ENCODE assay signal across 1 cellular context in genomic region chr1:202692959-202693555, GRCh38.
A peak's percentile ranks its signal among the peaks of the same experiment; 100 is the strongest.
TF ChIP-seq lines count a peak whose summit lies in the region.

No MANE protein-coding gene starts in this region.

TF ChIP-seq in HepG2, 621 proteins besides CTCF, POLR2A, EP300 and RAD21 (continued from another document and continues in another):
- TF ChIP-seq, protein P1, sequence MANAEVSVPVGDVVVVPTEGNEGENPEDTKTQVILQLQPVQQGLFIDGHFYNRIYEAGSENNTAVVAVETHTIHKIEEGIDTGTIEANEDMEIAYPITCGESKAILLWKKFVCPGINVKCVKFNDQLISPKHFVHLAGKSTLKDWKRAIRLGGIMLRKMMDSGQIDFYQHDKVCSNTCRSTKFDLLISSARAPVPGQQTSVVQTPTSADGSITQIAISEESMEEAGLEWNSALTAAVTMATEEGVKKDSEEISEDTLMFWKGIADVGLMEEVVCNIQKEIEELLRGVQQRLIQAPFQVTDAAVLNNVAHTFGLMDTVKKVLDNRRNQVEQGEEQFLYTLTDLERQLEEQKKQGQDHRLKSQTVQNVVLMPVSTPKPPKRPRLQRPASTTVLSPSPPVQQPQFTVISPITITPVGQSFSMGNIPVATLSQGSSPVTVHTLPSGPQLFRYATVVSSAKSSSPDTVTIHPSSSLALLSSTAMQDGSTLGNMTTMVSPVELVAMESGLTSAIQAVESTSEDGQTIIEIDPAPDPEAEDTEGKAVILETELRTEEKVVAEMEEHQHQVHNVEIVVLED (CRISPR knock-in tag; IDR thresholded peaks at IDR 0.05; ENCODE audit: borderline replicate concordance) = no peak
- TF ChIP-seq ZNF296 (CRISPR knock-in tag; conservative IDR thresholded peaks at IDR 0.05) (no peak), ZNF205 (CRISPR knock-in tag; IDR thresholded peaks at IDR 0.05) (peak; percentile 61; the same call in 1 of the 2 replicates), ZKSCAN8 (CRISPR knock-in tag; IDR thresholded peaks at IDR 0.05; ENCODE audit: borderline replicate concordance) (peak; percentile 78; the same call in 1 of the 2 replicates), RNF2 (conservative IDR thresholded peaks at IDR 0.05; ENCODE audit: low read depth) (no peak), RXRA (CRISPR knock-in tag; IDR thresholded peaks at IDR 0.05) (no peak), ZNF333 (CRISPR knock-in tag; IDR thresholded peaks at IDR 0.05; ENCODE audit: borderline replicate concordance) (no peak), ZNF414 (CRISPR knock-in tag; IDR thresholded peaks at IDR 0.05) (no peak), JARID2 (CRISPR knock-in tag; IDR thresholded peaks at IDR 0.05; ENCODE audit: insufficient replicate concordance) (no peak), HOXA7 (CRISPR knock-in tag; IDR thresholded peaks at IDR 0.05) (no peak), SPEN (CRISPR knock-in tag; IDR thresholded peaks at IDR 0.05; ENCODE audit: low read depth) (peak; percentile 57; the same call in 1 of the 2 replicates), CAMTA2 (CRISPR knock-in tag; IDR thresholded peaks at IDR 0.05; ENCODE audit: borderline replicate concordance) (no peak), POLR2AphosphoS5 (IDR thresholded peaks at IDR 0.05; ENCODE audit: low read depth, low read length) (no peak), DBP (CRISPR knock-in tag; IDR thresholded peaks at IDR 0.05; ENCODE audit: not compliant biosample characterization) (no peak), SKI (IDR thresholded peaks at IDR 0.05; ENCODE audit: partially characterized antibody) (no peak), ZNF678 (CRISPR knock-in tag; IDR thresholded peaks at IDR 0.05) (no peak), ZNF646 (CRISPR knock-in tag; IDR thresholded peaks at IDR 0.05) (no peak), DPF2 (CRISPR knock-in tag; IDR thresholded peaks at IDR 0.05; ENCODE audit: borderline replicate concordance, low read depth) (no peak), ZNF772 (CRISPR knock-in tag; IDR thresholded peaks at IDR 0.05) (peak; percentile 51; the same call in 1 of the 2 replicates), ZNF577 (CRISPR knock-in tag; IDR thresholded peaks at IDR 0.05; ENCODE audit: borderline replicate concordance, low read depth) (no peak), ARHGAP35 (CRISPR knock-in tag; IDR thresholded peaks at IDR 0.05; ENCODE audit: borderline replicate concordance) (no peak; the same call in 1 of the 2 replicates), ZSCAN25 (CRISPR knock-in tag; IDR thresholded peaks at IDR 0.05) (0 out of 2 replicates have a peak, but pooled peaks have one; percentile 45), LBX2 (CRISPR knock-in tag; IDR thresholded peaks at IDR 0.05; ENCODE audit: borderline replicate concordance) (no peak), NFE2 (CRISPR knock-in tag; IDR thresholded peaks at IDR 0.05) (no peak), ZHX1 (CRISPR knock-in tag; IDR thresholded peaks at IDR 0.05; ENCODE audit: low read depth) (no peak), ZNF33A (CRISPR knock-in tag; IDR thresholded peaks at IDR 0.05; ENCODE audit: borderline replicate concordance) (no peak), ZEB1 (IDR thresholded peaks at IDR 0.05; ENCODE audit: insufficient replicate concordance, low read depth) (no peak), ZNF460 (CRISPR knock-in tag; IDR thresholded peaks at IDR 0.05; ENCODE audit: borderline replicate concordance) (no peak), CSRNP1 (CRISPR knock-in tag; IDR thresholded peaks at IDR 0.05) (no peak)
- TF ChIP-seq, protein P2, sequence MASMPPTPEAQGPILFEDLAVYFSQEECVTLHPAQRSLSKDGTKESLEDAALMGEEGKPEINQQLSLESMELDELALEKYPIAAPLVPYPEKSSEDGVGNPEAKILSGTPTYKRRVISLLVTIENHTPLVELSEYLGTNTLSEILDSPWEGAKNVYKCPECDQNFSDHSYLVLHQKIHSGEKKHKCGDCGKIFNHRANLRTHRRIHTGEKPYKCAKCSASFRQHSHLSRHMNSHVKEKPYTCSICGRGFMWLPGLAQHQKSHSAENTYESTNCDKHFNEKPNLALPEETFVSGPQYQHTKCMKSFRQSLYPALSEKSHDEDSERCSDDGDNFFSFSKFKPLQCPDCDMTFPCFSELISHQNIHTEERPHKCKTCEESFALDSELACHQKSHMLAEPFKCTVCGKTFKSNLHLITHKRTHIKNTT (CRISPR knock-in tag; IDR thresholded peaks at IDR 0.05) = no peak
- TF ChIP-seq, protein P3, sequence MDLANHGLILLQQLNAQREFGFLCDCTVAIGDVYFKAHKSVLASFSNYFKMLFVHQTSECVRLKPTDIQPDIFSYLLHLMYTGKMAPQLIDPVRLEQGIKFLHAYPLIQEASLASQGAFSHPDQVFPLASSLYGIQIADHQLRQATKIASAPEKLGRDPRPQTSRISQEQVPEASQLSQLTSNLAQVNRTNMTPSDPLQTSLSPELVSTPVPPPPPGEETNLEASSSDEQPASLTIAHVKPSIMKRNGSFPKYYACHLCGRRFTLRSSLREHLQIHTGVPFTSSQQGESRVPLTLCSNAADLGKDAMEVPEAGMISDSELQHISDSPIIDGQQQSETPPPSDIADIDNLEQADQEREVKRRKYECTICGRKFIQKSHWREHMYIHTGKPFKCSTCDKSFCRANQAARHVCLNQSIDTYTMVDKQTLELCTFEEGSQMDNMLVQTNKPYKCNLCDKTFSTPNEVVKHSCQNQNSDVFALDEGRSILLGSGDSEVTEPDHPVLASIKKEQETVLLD (CRISPR knock-in tag; IDR thresholded peaks at IDR 0.05; ENCODE audit: low read depth) = no peak
- TF ChIP-seq, protein P4, sequence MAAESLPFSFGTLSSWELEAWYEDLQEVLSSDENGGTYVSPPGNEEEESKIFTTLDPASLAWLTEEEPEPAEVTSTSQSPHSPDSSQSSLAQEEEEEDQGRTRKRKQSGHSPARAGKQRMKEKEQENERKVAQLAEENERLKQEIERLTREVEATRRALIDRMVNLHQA (CRISPR knock-in tag; IDR thresholded peaks at IDR 0.05) = 0 out of 2 replicates have a peak, but pooled peaks have one; percentile 45
- TF ChIP-seq, protein P5, sequence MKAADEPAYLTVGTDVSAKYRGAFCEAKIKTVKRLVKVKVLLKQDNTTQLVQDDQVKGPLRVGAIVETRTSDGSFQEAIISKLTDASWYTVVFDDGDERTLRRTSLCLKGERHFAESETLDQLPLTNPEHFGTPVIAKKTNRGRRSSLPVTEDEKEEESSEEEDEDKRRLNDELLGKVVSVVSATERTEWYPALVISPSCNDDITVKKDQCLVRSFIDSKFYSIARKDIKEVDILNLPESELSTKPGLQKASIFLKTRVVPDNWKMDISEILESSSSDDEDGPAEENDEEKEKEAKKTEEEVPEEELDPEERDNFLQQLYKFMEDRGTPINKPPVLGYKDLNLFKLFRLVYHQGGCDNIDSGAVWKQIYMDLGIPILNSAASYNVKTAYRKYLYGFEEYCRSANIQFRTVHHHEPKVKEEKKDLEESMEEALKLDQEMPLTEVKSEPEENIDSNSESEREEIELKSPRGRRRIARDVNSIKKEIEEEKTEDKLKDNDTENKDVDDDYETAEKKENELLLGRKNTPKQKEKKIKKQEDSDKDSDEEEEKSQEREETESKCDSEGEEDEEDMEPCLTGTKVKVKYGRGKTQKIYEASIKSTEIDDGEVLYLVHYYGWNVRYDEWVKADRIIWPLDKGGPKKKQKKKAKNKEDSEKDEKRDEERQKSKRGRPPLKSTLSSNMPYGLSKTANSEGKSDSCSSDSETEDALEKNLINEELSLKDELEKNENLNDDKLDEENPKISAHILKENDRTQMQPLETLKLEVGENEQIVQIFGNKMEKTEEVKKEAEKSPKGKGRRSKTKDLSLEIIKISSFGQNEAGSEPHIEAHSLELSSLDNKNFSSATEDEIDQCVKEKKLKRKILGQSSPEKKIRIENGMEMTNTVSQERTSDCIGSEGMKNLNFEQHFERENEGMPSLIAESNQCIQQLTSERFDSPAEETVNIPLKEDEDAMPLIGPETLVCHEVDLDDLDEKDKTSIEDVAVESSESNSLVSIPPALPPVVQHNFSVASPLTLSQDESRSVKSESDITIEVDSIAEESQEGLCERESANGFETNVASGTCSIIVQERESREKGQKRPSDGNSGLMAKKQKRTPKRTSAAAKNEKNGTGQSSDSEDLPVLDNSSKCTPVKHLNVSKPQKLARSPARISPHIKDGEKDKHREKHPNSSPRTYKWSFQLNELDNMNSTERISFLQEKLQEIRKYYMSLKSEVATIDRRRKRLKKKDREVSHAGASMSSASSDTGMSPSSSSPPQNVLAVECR (CRISPR knock-in tag; IDR thresholded peaks at IDR 0.05; ENCODE audit: borderline replicate concordance) = no peak; the same call in 1 of the 2 replicates
